8 cellular contexts compared by ENCODE assay signal in the genomic region with DNA sequence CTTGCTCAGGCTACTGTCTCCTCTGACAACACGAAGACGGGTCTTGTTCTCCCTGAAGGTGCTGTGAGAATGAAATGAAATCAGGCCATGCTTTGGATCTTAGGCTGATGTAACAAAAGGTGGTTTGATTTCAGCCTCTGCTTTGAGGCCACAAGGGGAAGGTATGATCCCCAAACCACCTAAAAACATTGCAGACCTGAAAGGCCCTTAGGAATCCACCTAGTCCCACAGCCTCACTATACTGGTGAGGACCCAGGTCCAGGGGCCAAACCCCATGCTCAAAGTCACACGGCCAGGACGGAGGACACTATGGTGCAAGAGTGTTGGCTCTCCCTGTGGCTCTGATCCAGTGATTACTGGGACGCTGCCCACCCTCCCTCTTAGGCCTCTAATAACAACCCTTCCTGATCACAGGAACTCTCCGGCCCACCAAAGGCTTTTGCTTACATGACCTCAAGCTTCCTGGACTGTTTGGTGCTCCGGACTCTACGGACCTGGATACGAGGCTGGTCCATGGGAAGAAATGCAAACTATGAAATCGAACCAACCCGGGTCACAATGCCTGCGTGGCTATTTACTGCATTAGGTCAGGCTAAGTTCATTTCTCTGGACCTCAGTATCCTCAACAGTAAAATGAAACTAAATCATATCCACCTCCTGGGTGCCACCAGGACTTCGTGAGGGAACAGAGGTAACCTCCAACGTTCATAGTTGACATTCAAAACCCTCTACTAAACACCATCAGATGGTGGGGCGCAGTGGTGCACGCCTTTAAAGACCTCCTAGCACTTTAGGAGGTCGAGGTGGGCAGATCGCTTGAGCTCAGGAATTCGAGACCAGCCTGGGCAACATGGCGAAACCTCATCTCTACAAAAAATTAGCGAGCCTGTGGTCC. TPM values are rescaled to one million over a fixed set of nuclear protein-coding genes. Genes with fewer than 3 reads are reported as not detected.
DNase-seq lines count a peak whose midpoint lies in the region; ATAC-seq and TF ChIP-seq lines count a peak whose summit lies in the region.

No MANE protein-coding gene starts in this region.

- no peak for ATAC-seq in activated CD8-positive, alpha-beta T cell treated with anti-CD3 and anti-CD28 coated beads, Interleukin-2, amount 10 ng/mL, durations not matched to agents 7 days and 5 days
- no peak for ATAC-seq in stimulated activated naive B cell treated with anti-CD40 and anti-IgM and Interleukin-4, amounts not matched to agents 10 μg/mL and 1 μg/mL and 100 μg/mL, for 72 hours (replicated peaks)
- ATAC-seq in HG02938 (IDR thresholded peaks at IDR 0.05; ENCODE audit: unreplicated experiment) = no peak

- POLR2A ChIA-PET in activated CD8-positive, alpha-beta T cell treated with anti-CD3 and anti-CD28 coated beads, Interleukin-2, amount 10 ng/mL, durations not matched to agents 7 days and 5 days (lab: Charles Lee) = interaction anchor here (2.0 to 3.3 kb wide), 4 partner anchors 13 to 173 kb away, joined by 7 to 36 read pairs (median 14); a partner anchor contains a TSS

- H3K27me3 ChIP-seq in HUES48 (ENCODE audit: control insufficient read depth, insufficient read depth, low read length) = peaks cover 27% of the 10 kb centered on the region
- no peaks in the 10 kb centered on the region for H3K27me3 ChIP-seq in hepatocyte

- H3K27me3 Mint-ChIP-seq in activated CD8-positive, alpha-beta T cell treated with anti-CD3 and anti-CD28 coated beads, Interleukin-2, amount 10 ng/mL, durations not matched to agents 7 days and 5 days (ENCODE audit: low read depth) = no peaks in the 10 kb centered on the region
- H3K27me3 Mint-ChIP-seq in stimulated activated naive B cell treated with anti-CD40 and anti-IgM and Interleukin-4, amounts not matched to agents 10 μg/mL and 1 μg/mL and 100 μg/mL, for 72 hours = no peaks in the 10 kb centered on the region

- WGBS in hepatocyte (ENCODE audit: low lambda C conversion rate, missing lambda C conversion rate) = 88% methylated on average over 21 of the region's 21 CpGs

- peaks cover 46% of the 10 kb centered on the region for H3K79me2 ChIP-seq in hepatocyte

- H3K4me2 ChIP-seq in hepatocyte = peak overlapping the region; percentile 94

- H2AFZ ChIP-seq in hepatocyte = no peak overlapping the region

- peaks cover 9% of the 10 kb centered on the region; the same call in 1 of the 2 replicates for H3K4me1 ChIP-seq in HUES48 (ENCODE audit: control insufficient read depth, insufficient read depth, low read length)
- peaks cover 21% of the 10 kb centered on the region for H3K4me1 ChIP-seq in hepatocyte (ENCODE audit: insufficient read depth)

- CTCF ChIA-PET in activated CD8-positive, alpha-beta T cell treated with anti-CD3 and anti-CD28 coated beads, Interleukin-2, amount 10 ng/mL, durations not matched to agents 7 days and 5 days (lab: Charles Lee) = interaction anchor here (0.8 to 3.5 kb wide), 5 partner anchors 21 to 93 kb away, joined by 3 to 16 read pairs (median 3); no protein-coding TSS in a partner anchor

- H3K4me3 Mint-ChIP-seq in activated CD8-positive, alpha-beta T cell treated with anti-CD3 and anti-CD28 coated beads, Interleukin-2, amount 10 ng/mL, durations not matched to agents 7 days and 5 days = peak overlapping the region; percentile 86
- H3K4me3 Mint-ChIP-seq in stimulated activated naive B cell treated with anti-CD40 and anti-IgM and Interleukin-4, amounts not matched to agents 10 μg/mL and 1 μg/mL and 100 μg/mL, for 72 hours = peak overlapping the region; percentile 87 to 90

- peaks cover 56% of the 10 kb centered on the region for H3K4me1 Mint-ChIP-seq in activated CD8-positive, alpha-beta T cell treated with anti-CD3 and anti-CD28 coated beads, Interleukin-2, amount 10 ng/mL, durations not matched to agents 7 days and 5 days (ENCODE audit: low read depth)
- peaks cover 47 to 79% of the 10 kb centered on the region in 2 donors for H3K4me1 Mint-ChIP-seq in stimulated activated naive B cell treated with anti-CD40 and anti-IgM and Interleukin-4, amounts not matched to agents 10 μg/mL and 1 μg/mL and 100 μg/mL, for 72 hours

- TF ChIP-seq CTCF in hepatocyte (IDR thresholded peaks at IDR 0.05; ENCODE audit: poor library complexity) = no peak

- H4K20me1 ChIP-seq in hepatocyte (ENCODE audit: insufficient read depth, poor library complexity, severe bottlenecking) = peaks cover 4% of the 10 kb centered on the region

- H3K4me3 ChIP-seq in HUES48 (ENCODE audit: low read depth, low read length) (peak overlapping the region; percentile 87), hepatocyte (peak overlapping the region; percentile 69)

- no peak overlapping the region for H3K9ac ChIP-seq in HUES48 (ENCODE audit: low read depth, low read length)

- H3K9me3 Mint-ChIP-seq in activated CD8-positive, alpha-beta T cell treated with anti-CD3 and anti-CD28 coated beads, Interleukin-2, amount 10 ng/mL, durations not matched to agents 7 days and 5 days (ENCODE audit: insufficient read depth) = peaks cover 6% of the 10 kb centered on the region
- H3K9me3 Mint-ChIP-seq in stimulated activated naive B cell treated with anti-CD40 and anti-IgM and Interleukin-4, amounts not matched to agents 10 μg/mL and 1 μg/mL and 100 μg/mL, for 72 hours = peaks cover 0 to 2% of the 10 kb centered on the region in 2 donors

- H3K9me3 ChIP-seq in HUES48 (ENCODE audit: control insufficient read depth, insufficient read depth, low read length) (no peaks in the 10 kb centered on the region), hepatocyte (ENCODE audit: low read depth) (no peaks in the 10 kb centered on the region)

- no peak overlapping the region for H3K27ac ChIP-seq in HUES48 (ENCODE audit: low read depth, low read length)
- peak overlapping the region; percentile 24 for H3K27ac ChIP-seq in hepatocyte

- DNase-seq in activated CD8-positive, alpha-beta T cell treated with anti-CD3 and anti-CD28 coated beads, Interleukin-2, amount 10 ng/mL, durations not matched to agents 7 days and 5 days = no peak
- DNase-seq in hepatocyte (ENCODE audit: low spot score) = no peak
- no peak for DNase-seq in stimulated activated naive B cell treated with anti-CD40 and anti-IgM and Interleukin-4, amounts not matched to agents 10 μg/mL and 1 μg/mL and 100 μg/mL, for 72 hours
- DNase-seq in Ammon's horn (ENCODE audit: low spot score) = no peak
- no peak for DNase-seq in ecto neural progenitor cell (ENCODE audit: low spot score)
- no peak for DNase-seq in activated CD4-positive, alpha-beta T cell treated with anti-CD3 and anti-CD28 coated beads, Interleukin-2, amount 50 U/mL, for 4 hours

- no peaks in the 10 kb centered on the region for H3K9me2 ChIP-seq in hepatocyte (replicated peaks; ENCODE audit: insufficient read depth)

- peaks cover 14% of the 10 kb centered on the region for H3K36me3 ChIP-seq in HUES48 (ENCODE audit: control insufficient read depth, insufficient read depth, low read length)
- no peaks in the 10 kb centered on the region for H3K36me3 ChIP-seq in hepatocyte (replicated peaks; ENCODE audit: insufficient read depth, low read depth)

- peaks cover 56% of the 10 kb centered on the region for H3K36me3 Mint-ChIP-seq in activated CD8-positive, alpha-beta T cell treated with anti-CD3 and anti-CD28 coated beads, Interleukin-2, amount 10 ng/mL, durations not matched to agents 7 days and 5 days (ENCODE audit: low read depth)
- peaks cover 19 to 24% of the 10 kb centered on the region in 2 donors for H3K36me3 Mint-ChIP-seq in stimulated activated naive B cell treated with anti-CD40 and anti-IgM and Interleukin-4, amounts not matched to agents 10 μg/mL and 1 μg/mL and 100 μg/mL, for 72 hours

- H3K27ac Mint-ChIP-seq in activated CD8-positive, alpha-beta T cell treated with anti-CD3 and anti-CD28 coated beads, Interleukin-2, amount 10 ng/mL, durations not matched to agents 7 days and 5 days = peak overlapping the region; percentile 96
- H3K27ac Mint-ChIP-seq in stimulated activated naive B cell treated with anti-CD40 and anti-IgM and Interleukin-4, amounts not matched to agents 10 μg/mL and 1 μg/mL and 100 μg/mL, for 72 hours = peak overlapping the region; percentile 77

RNA-seq across cellular contexts. Expression of a gene that starts 1.5 kb away (rescaled TPM):
- total RNA-seq in activated CD8-positive, alpha-beta T cell treated with anti-CD3 and anti-CD28 coated beads, Interleukin-2, amount 10 ng/mL, durations not matched to agents 7 days and 5 days = 100 to 1,000 TPM; 131 to 142 TPM
- 24.6 and 26.3 TPM in 2 replicates for total RNA-seq in hepatocyte
- polyA plus RNA-seq in hepatocyte = 9.1 and 11.4 TPM in 2 replicates

RNA-seq across cellular contexts. Expression of a gene that starts 48.5 kb away (rescaled TPM):
- total RNA-seq in activated CD8-positive, alpha-beta T cell treated with anti-CD3 and anti-CD28 coated beads, Interleukin-2, amount 10 ng/mL, durations not matched to agents 7 days and 5 days = 10 to 100 TPM; 17.6 to 17.8 TPM
- total RNA-seq in hepatocyte = 19.8 and 21.0 TPM in 2 replicates
- polyA plus RNA-seq in hepatocyte = 12.9 and 18.4 TPM in 2 replicates
